ENCODE assay signal across 18 cellular contexts in the genomic region with DNA sequence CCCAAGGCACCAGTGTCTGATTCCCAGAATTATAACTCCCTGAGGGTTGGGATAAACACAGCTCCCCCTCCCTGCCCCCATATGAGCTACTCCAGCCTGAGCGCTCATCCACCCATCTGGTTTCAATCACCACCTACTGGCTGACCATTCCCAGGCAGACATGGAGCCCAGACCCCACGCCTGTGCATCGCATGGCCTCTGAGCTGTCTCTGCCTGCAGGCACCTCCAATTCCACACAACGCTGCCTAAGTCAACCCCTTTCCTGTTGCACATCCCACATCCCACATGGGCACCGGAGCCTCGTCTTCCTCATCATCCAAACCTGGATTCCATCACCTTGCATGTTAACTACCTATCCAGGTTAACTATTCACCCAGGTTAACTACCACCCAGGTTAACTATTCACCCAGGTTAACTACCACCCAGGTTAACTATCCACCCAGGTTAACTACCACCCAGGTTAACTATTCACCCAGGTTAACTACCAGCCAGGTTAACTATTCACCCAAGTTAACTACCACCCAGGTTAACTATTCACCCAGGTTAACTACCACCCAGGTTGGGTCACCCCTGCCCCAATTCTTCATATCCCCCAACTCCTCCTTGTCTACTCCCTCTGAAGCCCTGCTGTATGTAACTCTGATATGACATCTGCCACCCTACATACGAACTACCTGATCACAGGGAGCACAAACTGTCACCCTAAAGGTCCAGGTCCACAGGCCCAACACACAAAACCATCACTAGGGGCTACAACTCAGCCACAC. TPM values are rescaled to one million over a fixed set of nuclear protein-coding genes. Genes with fewer than 3 reads are reported as not detected.
"Had no signal": no experiment of that assay in that cellular context is flagged by ENCODE, and none has a peak within 500 bp of the region (broad histone marks: within the 10 kb centered on the region; RNA-seq: fewer than 3 reads in every experiment).

No MANE protein-coding gene starts in this region.

- ATAC-seq: left lobe of liver; psoas muscle; stimulated activated naive CD8-positive, alpha-beta T cell treated with anti-CD3 and anti-CD28 coated beads, Interleukin-15, Interleukin-2, amounts not matched to agents 100 U/mL and 50 U/mL, for 24 hours had no signal

- H3K9me3 ChIP-seq: psoas muscle had no signal

- H3K4me1 ChIP-seq: psoas muscle had no signal

- H3K27ac ChIP-seq: brain microvascular endothelial cell, psoas muscle had no signal

- DNase-seq: activated CD4-positive, alpha-beta T cell treated with anti-CD3 and anti-CD28 coated beads, Interleukin-2, amount 50 U/mL, for 4 hours; activated CD4-positive, CD25-positive, alpha-beta regulatory T cell treated with anti-CD3 and anti-CD28 coated beads, Interleukin-2, amount 50 U/mL, for 72 hours; activated effector memory CD4-positive, alpha-beta T cell treated with Interleukin-2 at 50 U/mL for 16 hours; activated naive CD8-positive, alpha-beta T cell treated with anti-CD3 and anti-CD28 coated beads for 36 hours; activated T-cell treated with anti-CD3 and anti-CD28 coated beads, Interleukin-2, amount 50 U/mL, for 24 hours; brain microvascular endothelial cell; cerebellar nuclear complex; immature natural killer cell; nephron progenitor cell; psoas muscle; stimulated activated CD4-positive, alpha-beta T cell treated with anti-CD3 and anti-CD28 coated beads, Interleukin-12 subunit alpha, Interleukin-12 subunit beta, amount 100 ng/mL, for 4 hours; stimulated activated naive CD8-positive, alpha-beta T cell treated with anti-CD3 and anti-CD28 coated beads, Interleukin-15, Interleukin-2, amounts not matched to agents 100 U/mL and 50 U/mL, for 24 hours had no signal

- H3K4me3 ChIP-seq: psoas muscle had no signal

- H3K36me3 ChIP-seq: brain microvascular endothelial cell had no signal

RNA-seq across cellular contexts. Expression of gene TEX51, which starts 47.8 kb away (rescaled TPM):
- total RNA-seq: activated naive CD8-positive, alpha-beta T cell treated with anti-CD3 and anti-CD28 coated beads for 36 hours; epithelial cell of proximal tubule; glomerular endothelial cell; left lobe of liver; osteoblast; psoas muscle; temporal lobe; ureter had no signal
- polyA plus RNA-seq: immature natural killer cell, psoas muscle had no signal
